Comparison of ENCODE assay signal across 23 cellular contexts in the genomic region with DNA sequence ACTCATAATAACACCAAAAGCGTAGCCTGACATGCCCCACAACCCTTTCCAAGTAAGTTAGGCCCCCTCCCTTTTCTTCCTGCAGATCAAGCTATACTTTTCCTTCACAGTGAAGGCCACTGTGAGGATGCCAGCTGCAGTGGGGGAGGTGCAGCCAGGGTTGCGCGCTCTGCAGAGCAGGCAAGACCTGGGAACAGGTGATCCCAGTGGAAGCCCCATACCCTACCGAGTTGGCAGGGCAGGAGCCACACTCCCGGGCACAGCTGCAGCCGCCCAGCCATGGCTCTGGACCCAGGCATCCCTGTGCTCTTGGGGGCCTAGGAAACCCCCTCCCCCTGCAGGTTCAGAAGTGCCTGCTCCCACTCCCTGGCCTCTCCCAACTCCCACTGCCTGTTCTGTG. TPM values are rescaled to one million over a fixed set of nuclear protein-coding genes. Genes with fewer than 3 reads are reported as not detected.
DNase-seq lines count a peak whose midpoint lies in the region; ATAC-seq, FAIRE-seq and TF ChIP-seq lines count a peak whose summit lies in the region.
"Had no signal": no experiment of that assay in that cellular context is flagged by ENCODE, and none has a peak within 500 bp of the region (broad histone marks: within the 10 kb centered on the region; RNA-seq: fewer than 3 reads in every experiment).

No MANE protein-coding gene starts in this region.

- H3K36me3 ChIP-seq in H1 (ENCODE audit: control insufficient read depth in 2 of 4, insufficient read depth in 4 of 4, low read length in 3 of 4): 0 out of 8 replicates have a peak, but pooled peaks cover 0 to 2% (median 0%) of the 10 kb centered on the region in 4 experiments
- H3K36me3 ChIP-seq in MM.1S (replicated peaks; ENCODE audit: insufficient read depth, low read length): no peaks in the 10 kb centered on the region

- no peak overlapping the region for H2BK15ac ChIP-seq in H1 (ENCODE audit: low read length)

- H3K79me2 ChIP-seq in H1 (ENCODE audit: control insufficient read depth in 1 of 2, insufficient read depth in 2 of 2, low read length in 2 of 2): no peaks in the 10 kb centered on the region
- H3K79me2 ChIP-seq in MM.1S (ENCODE audit: low read length): no peaks in the 10 kb centered on the region

- H3K4me1 Mint-ChIP-seq in T-helper 17 cell: peaks cover 14% of the 10 kb centered on the region
- peaks cover 6% of the 10 kb centered on the region for H3K4me1 Mint-ChIP-seq in stimulated activated effector memory CD8-positive, alpha-beta T cell treated with anti-CD3 and anti-CD28 coated beads, Interleukin-12 subunit alpha, Interleukin-12 subunit beta, amount 100 ng/mL, for 72 hours
- peaks cover 6% of the 10 kb centered on the region for H3K4me1 Mint-ChIP-seq in MCF 10A (ENCODE audit: insufficient read depth, unreplicated experiment)

- H3K4me2 ChIP-seq in H1 (ENCODE audit: insufficient read depth in 1 of 2, low read depth in 2 of 2, low read length in 2 of 2) (no peak overlapping the region), MM.1S (ENCODE audit: low read depth, low read length) (no peak overlapping the region)

- TF ChIP-seq EP300 in H1 (IDR thresholded peaks at IDR 0.05; ENCODE audit: borderline replicate concordance in 1 of 2, low read depth in 2 of 2, low read length in 2 of 2): no peak

- H3K27ac Mint-ChIP-seq in T-helper 17 cell (peak overlapping the region; percentile 29), MCF 10A (ENCODE audit: low read depth, unreplicated experiment) (no peak overlapping the region)
- H3K27ac Mint-ChIP-seq in stimulated activated effector memory CD8-positive, alpha-beta T cell treated with anti-CD3 and anti-CD28 coated beads, Interleukin-12 subunit alpha, Interleukin-12 subunit beta, amount 100 ng/mL, for 72 hours: peak overlapping the region; percentile 1

- no peaks in the 10 kb centered on the region for H3K79me1 ChIP-seq in H1 (ENCODE audit: low read depth, low read length)

- H3K27me3 Mint-ChIP-seq in T-helper 17 cell (no peaks in the 10 kb centered on the region), MCF 10A (ENCODE audit: insufficient read depth, unreplicated experiment) (no peaks in the 10 kb centered on the region)
- H3K27me3 Mint-ChIP-seq: B cell had no signal

- TF ChIP-seq CTCF in H1 (IDR thresholded peaks at IDR 0.05; ENCODE audit: control extremely low read depth in 1 of 3, insufficient read depth in 1 of 3, low read depth in 1 of 3, low read length in 3 of 3): no peak
- TF ChIP-seq CTCF in MM.1S (IDR thresholded peaks at IDR 0.05; ENCODE audit: low read length): no peak
- no peak for TF ChIP-seq CTCF in MCF 10A (IDR thresholded peaks at IDR 0.05; ENCODE audit: unreplicated experiment)

- no peak overlapping the region for H3K56ac ChIP-seq in H1 (replicated peaks; ENCODE audit: insufficient read length, low read depth, low read length)

- H3K9me2 ChIP-seq in MM.1S (replicated peaks; ENCODE audit: insufficient read depth, low read length): no peaks in the 10 kb centered on the region

- no peak overlapping the region for H3K4ac ChIP-seq in H1 (replicated peaks; ENCODE audit: insufficient read length, low read depth, low read length)

- no peak for ATAC-seq in T-helper 17 cell
- ATAC-seq in stimulated activated effector memory CD8-positive, alpha-beta T cell treated with anti-CD3 and anti-CD28 coated beads, Interleukin-12 subunit alpha, Interleukin-12 subunit beta, amount 100 ng/mL, for 72 hours: no peak
- ATAC-seq: Panc1 had no signal

- H3K4me3 Mint-ChIP-seq in T-helper 17 cell (no peak overlapping the region), MCF 10A (ENCODE audit: unreplicated experiment) (no peak overlapping the region)
- H3K4me3 Mint-ChIP-seq in stimulated activated effector memory CD8-positive, alpha-beta T cell treated with anti-CD3 and anti-CD28 coated beads, Interleukin-12 subunit alpha, Interleukin-12 subunit beta, amount 100 ng/mL, for 72 hours: no peak overlapping the region
- H3K4me3 Mint-ChIP-seq: B cell had no signal

- H2BK12ac ChIP-seq in H1 (ENCODE audit: low read depth, low read length): no peak overlapping the region

- CTCF ChIA-PET in H1 (lab: Charles Lee; ENCODE audit: partially characterized antibody) (no interaction called here), MCF 10A (lab: Yijun Ruan, JAX) (no interaction called here)

- H3K27ac ChIP-seq in H1 (ENCODE audit: low read depth, low read length) (no peak overlapping the region), MM.1S (ENCODE audit: low read length) (no peak overlapping the region)
- H3K27ac ChIP-seq: 22Rv1, C4-2B, GM23248 had no signal

- peak; percentile 39 for DNase-seq in NCI-H82 (lab: John Stamatoyannopoulos, UW)
- DNase-seq in NCI-H82 treated with DMSO at 0.1 percent for 48 hours (lab: John Stamatoyannopoulos, UW; ENCODE audit: unreplicated experiment): no peak
- DNase-seq in T-helper 17 cell: no peak
- no peak for DNase-seq in H1 (ENCODE audit: low read depth in 1 of 2, low spot score in 2 of 2)
- no peak for DNase-seq in stimulated activated effector memory CD8-positive, alpha-beta T cell treated with anti-CD3 and anti-CD28 coated beads, Interleukin-12 subunit alpha, Interleukin-12 subunit beta, amount 100 ng/mL, for 72 hours (ENCODE audit: low spot score in 2 of 2)
- DNase-seq in MM.1S: no peak
- DNase-seq in SW480 (ENCODE audit: low spot score): no peak
- DNase-seq in MCF 10A (ENCODE audit: unreplicated experiment): no peak
- DNase-seq: GM23248, KBM-7, MG63, NCI-H2029, NCI-H446, NCI-H524 treated with DMSO at 0.1 percent for 48 hours, NCI-H774, SHP77 treated with DMSO at 0.1 percent for 48 hours had no signal

- no peak overlapping the region for H2BK5ac ChIP-seq in H1 (ENCODE audit: low read depth, low read length)

- H2BK20ac ChIP-seq in H1 (ENCODE audit: low read length): no peak overlapping the region

- H3K9ac ChIP-seq in H1 (replicated peaks in 1 of 4; ENCODE audit: extremely low read depth in 1 of 4, low read depth in 3 of 4, low read length in 3 of 4) (no peak overlapping the region), MM.1S (ENCODE audit: low read length) (no peak overlapping the region)
- H3K9ac ChIP-seq: GM23248 had no signal

- peaks cover 0 to 2% of the 10 kb centered on the region in 2 experiments for H4K20me1 ChIP-seq in H1 (replicated peaks in 1 of 2; ENCODE audit: control insufficient read depth in 1 of 2, insufficient read depth in 2 of 2, low read length in 2 of 2)
- no peaks in the 10 kb centered on the region for H4K20me1 ChIP-seq in MM.1S (ENCODE audit: insufficient read depth, low read length)

- no peak overlapping the region for H3K23ac ChIP-seq in H1 (ENCODE audit: insufficient read length)

- H3K27me3 ChIP-seq in H1 (replicated peaks in 1 of 4; ENCODE audit: control insufficient read depth in 3 of 4, extremely low read depth in 1 of 4, insufficient read depth in 3 of 4, low read length in 3 of 4): no peaks in the 10 kb centered on the region
- no peaks in the 10 kb centered on the region for H3K27me3 ChIP-seq in MM.1S (replicated peaks; ENCODE audit: insufficient read depth, low read length)
- H3K27me3 ChIP-seq: MG63 had no signal

- peaks cover 6% of the 10 kb centered on the region for H3K36me3 Mint-ChIP-seq in T-helper 17 cell (ENCODE audit: low read depth)
- H3K36me3 Mint-ChIP-seq in stimulated activated effector memory CD8-positive, alpha-beta T cell treated with anti-CD3 and anti-CD28 coated beads, Interleukin-12 subunit alpha, Interleukin-12 subunit beta, amount 100 ng/mL, for 72 hours: peaks cover 61% of the 10 kb centered on the region
- peaks cover 46% of the 10 kb centered on the region for H3K36me3 Mint-ChIP-seq in MCF 10A (ENCODE audit: insufficient read depth, unreplicated experiment)

- H2AFZ ChIP-seq in H1 (ENCODE audit: low read length) (no peak overlapping the region), MM.1S (ENCODE audit: low read length) (no peak overlapping the region)
- H2AFZ ChIP-seq: GM23248 had no signal

- no peak overlapping the region for H4K91ac ChIP-seq in H1 (replicated peaks; ENCODE audit: insufficient read length, low read length)

- intact Hi-C loops in MCF 10A (cut with micrococcal nuclease): no loop called here

- no peak overlapping the region for H2AK5ac ChIP-seq in H1 (ENCODE audit: low read depth, low read length)

- TF ChIP-seq POLR2A in H1 (IDR thresholded peaks at IDR 0.05; ENCODE audit: control extremely low read depth in 1 of 2, low read depth in 2 of 2, low read length in 2 of 2): no peak

- H3K4me1 ChIP-seq in H1 (replicated peaks in 1 of 4; ENCODE audit: control insufficient read depth in 3 of 4, insufficient read depth in 4 of 4, low read length in 3 of 4) (peaks cover 0 to 3% (median 0%) of the 10 kb centered on the region in 4 experiments; a peak in 1 of 7 replicates), MM.1S (ENCODE audit: low read length) (no peaks in the 10 kb centered on the region)

- 92% methylated on average over 6 of the region's 6 CpGs; no CpG with 5 or more reads in 1 of the 2 experiments for WGBS in H1 (ENCODE audit: extremely low coverage in 1 of 2, insufficient coverage in 1 of 2, insufficient read length in 1 of 2, insufficient replicate concordance in 2 of 2, low coverage in 1 of 2, low lambda C conversion rate in 2 of 2, missing lambda C conversion rate in 1 of 2), 2 experiments

- no TSS peak for BruUV-seq in MCF 10A (replicated peaks; lab: Mats Ljungman, UMichigan)

- no peak overlapping the region for H3K4me3 ChIP-seq in H1 (ENCODE audit: extremely low read depth in 1 of 4, insufficient read depth in 2 of 4, low read depth in 3 of 4, low read length in 4 of 4)
- no peak overlapping the region for H3K4me3 ChIP-seq in MM.1S (ENCODE audit: low read length)
- H3K4me3 ChIP-seq: GM23248, HAP-1, MG63 had no signal

- H3K9me3 Mint-ChIP-seq in stimulated activated effector memory CD8-positive, alpha-beta T cell treated with anti-CD3 and anti-CD28 coated beads, Interleukin-12 subunit alpha, Interleukin-12 subunit beta, amount 100 ng/mL, for 72 hours: no peaks in the 10 kb centered on the region
- no peaks in the 10 kb centered on the region for H3K9me3 Mint-ChIP-seq in MCF 10A (ENCODE audit: unreplicated experiment)

- peak overlapping the region; percentile 68; the same call in 1 of the 2 replicates for H4K8ac ChIP-seq in H1 (ENCODE audit: extremely low read depth, insufficient read depth, low read length)

- POLR2A ChIA-PET in H1 (lab: Charles Lee; ENCODE audit: partially characterized antibody) (no interaction called here), MCF 10A (lab: Yijun Ruan, JAX) (interaction anchor here (0.5 kb wide), 1 partner anchor 106 kb away, joined by 3 read pairs; no protein-coding TSS in a partner anchor)

- H3K9me3 ChIP-seq in T-helper 17 cell (ENCODE audit: control insufficient read depth, low read length, poor library complexity, severe bottlenecking) (no peaks in the 10 kb centered on the region), H1 (ENCODE audit: insufficient read depth in 2 of 2, low read depth in 1 of 2, low read length in 1 of 2) (no peaks in the 10 kb centered on the region), MM.1S (replicated peaks; ENCODE audit: insufficient read depth, low read length) (no peaks in the 10 kb centered on the region)
- H3K9me3 ChIP-seq: HAP-1, MG63 had no signal

- H2BK120ac ChIP-seq in H1 (replicated peaks; ENCODE audit: low read depth, low read length): no peak overlapping the region

- TF ChIP-seq RAD21 in H1 (IDR thresholded peaks at IDR 0.05 in 1 of 2, conservative IDR thresholded peaks at IDR 0.05 in 1 of 2; ENCODE audit: low read depth in 2 of 2, low read length in 2 of 2): no peak

- FAIRE-seq in H1 (lab: Jason Lieb, UNC): no peak
- FAIRE-seq: D721Med, GM18507 had no signal

- no peaks in the 10 kb centered on the region for H3K23me2 ChIP-seq in H1 (ENCODE audit: low read depth, low read length)

- no peak overlapping the region for H3K14ac ChIP-seq in H1 (ENCODE audit: insufficient read length)

- no peak overlapping the region for H3K18ac ChIP-seq in H1 (ENCODE audit: extremely low read depth, low read length)

- H3F3A ChIP-seq in MM.1S (ENCODE audit: insufficient read depth, low read length): no peaks in the 10 kb centered on the region

- no peak overlapping the region for H4K5ac ChIP-seq in H1 (ENCODE audit: insufficient read length, low read depth, low read length)

RNA-seq across cellular contexts. Expression of a gene that starts 18.7 kb away (rescaled TPM):
- total RNA-seq in T-helper 17 cell (10 to 100 TPM; 27.2 to 38.6 TPM), MCF 10A (2022) (21.0 and 21.5 TPM in 2 replicates)
- total RNA-seq in H1 (2021; fragmentation: NEBNext Ultra II Directional; extraction: Animal tissue kit (Norgen Biotek cat#: 25700)): 6.9 and 8.4 TPM in 2 replicates
- polyA plus RNA-seq in H1 (2011; rRNA removed): 1.5 and 2.1 TPM in 2 replicates
- polyA plus RNA-seq in H1 (2011; cell fraction: cytosol; rRNA removed): 2.8 TPM
- polyA plus RNA-seq in H1 (2011; cell fraction: nucleus; rRNA removed): 0.86 TPM
- 1.7 to 2.7 TPM (median 2.1 TPM) in 4 replicates for polyA plus RNA-seq in H1 (2012, experiment 1 of 2)
- polyA plus RNA-seq in H1 (2012, experiment 2 of 2): 0.30 TPM
- 4.4 TPM for polyA plus RNA-seq in H1 (2013, experiment 1 of 2)
- 4.5 TPM for polyA plus RNA-seq in H1 (2013, experiment 2 of 2)
- polyA minus RNA-seq in H1 (2011; rRNA and poly(A)+ RNA removed): 3.0 and 4.4 TPM in 2 replicates
- 3.2 TPM for polyA minus RNA-seq in H1 (2011; cell fraction: cytosol; rRNA and poly(A)+ RNA removed)
- 3.0 TPM for polyA minus RNA-seq in H1 (2011; cell fraction: nucleus; rRNA and poly(A)+ RNA removed)

RNA-seq across cellular contexts. Expression of a gene that starts 32.9 kb away (rescaled TPM):
- total RNA-seq in T-helper 17 cell (10 to 100 TPM; 68.6 to 69.6 TPM), MCF 10A (2022) (106 and 116 TPM in 2 replicates)
- 53.8 and 57.5 TPM in 2 replicates for total RNA-seq in H1 (2021; fragmentation: NEBNext Ultra II Directional; extraction: Animal tissue kit (Norgen Biotek cat#: 25700))
- 30.4 and 35.0 TPM in 2 replicates for polyA plus RNA-seq in H1 (2011; rRNA removed)
- polyA plus RNA-seq in H1 (2011; cell fraction: cytosol; rRNA removed): 28.0 TPM
- polyA plus RNA-seq in H1 (2011; cell fraction: nucleus; rRNA removed): 24.3 TPM
- 15.6 to 22.8 TPM (median 22.6 TPM) in 4 replicates for polyA plus RNA-seq in H1 (2012, experiment 1 of 2)
- 2.5 TPM for polyA plus RNA-seq in H1 (2012, experiment 2 of 2)
- polyA plus RNA-seq in H1 (2013, experiment 1 of 2): 30.2 TPM
- 30.8 TPM for polyA plus RNA-seq in H1 (2013, experiment 2 of 2)
- polyA minus RNA-seq in H1 (2011; rRNA and poly(A)+ RNA removed): 92.0 and 92.1 TPM in 2 replicates
- 37.9 TPM for polyA minus RNA-seq in H1 (2011; cell fraction: cytosol; rRNA and poly(A)+ RNA removed)
- polyA minus RNA-seq in H1 (2011; cell fraction: nucleus; rRNA and poly(A)+ RNA removed): 57.0 TPM
